Comparison of ENCODE assay signal across 8 cellular contexts in the genomic region with DNA sequence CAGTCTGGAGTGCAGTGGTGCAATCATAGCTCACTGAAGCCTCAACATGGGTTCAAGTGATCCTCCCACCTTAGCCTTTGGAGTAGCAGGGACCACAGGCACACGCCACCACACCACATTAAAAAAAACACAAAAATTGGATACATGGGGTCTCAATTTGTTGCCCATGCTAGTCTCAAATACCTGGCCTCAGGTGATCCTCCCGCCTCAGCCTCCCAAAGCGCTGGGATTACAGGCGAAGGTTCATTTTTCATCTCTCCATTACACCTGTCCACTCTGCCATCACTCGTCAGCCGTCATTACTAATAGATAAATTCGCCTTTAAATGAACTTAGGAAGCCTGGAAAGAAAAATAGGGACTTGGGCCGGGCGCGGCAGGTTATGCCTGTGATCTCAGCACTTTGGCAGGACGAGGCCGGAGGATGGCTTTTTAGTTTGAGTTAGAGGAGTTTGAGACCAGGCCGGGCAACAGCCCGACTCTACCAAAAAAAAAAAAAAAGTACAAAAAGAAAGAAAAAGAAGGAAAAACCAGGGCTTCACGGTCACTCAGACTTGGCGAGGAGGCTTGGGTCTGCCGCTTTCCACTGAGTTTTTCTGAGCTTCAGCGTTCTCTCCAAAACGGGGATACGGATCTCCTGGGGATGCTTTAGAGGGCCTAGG. TPM values are rescaled to one million over a fixed set of nuclear protein-coding genes. Genes with fewer than 3 reads are reported as not detected.
A peak's percentile ranks its signal among the peaks of the same experiment; 100 is the strongest.
DNase-seq lines count a peak whose midpoint lies in the region; ATAC-seq and TF ChIP-seq lines count a peak whose summit lies in the region.

No MANE protein-coding gene starts in this region.

- H3K79me2 ChIP-seq in GM23248 (ENCODE audit: insufficient read depth): peaks cover 56% of the 10 kb centered on the region
- peaks cover 63% of the 10 kb centered on the region for H3K79me2 ChIP-seq in SK-N-SH (ENCODE audit: insufficient read depth)

- H3K4me1 ChIP-seq in GM23248 (ENCODE audit: insufficient read depth): peaks cover 25% of the 10 kb centered on the region
- peaks cover 4 to 12% of the 10 kb centered on the region in 2 experiments; a peak in 3 of 4 replicates for H3K4me1 ChIP-seq in SK-N-SH (ENCODE audit: control insufficient read depth in 1 of 2, insufficient read depth in 2 of 2, low read depth in 1 of 2, low read length in 1 of 2)

- H3K9me3 Mint-ChIP-seq in osteocyte (ENCODE audit: unreplicated experiment): no peaks in the 10 kb centered on the region

- no peak for TF ChIP-seq EP300 in SK-N-SH (IDR thresholded peaks at IDR 0.05; ENCODE audit: borderline replicate concordance in 1 of 2, low read depth in 1 of 2, low read length in 1 of 2)

- H3K36me3 ChIP-seq in GM23248 (ENCODE audit: low read depth) (no peaks in the 10 kb centered on the region), SK-N-SH (replicated peaks in 1 of 2; ENCODE audit: control insufficient read depth in 1 of 2, insufficient read depth in 2 of 2, low read length in 1 of 2) (peaks cover 0 to 14% of the 10 kb centered on the region in 2 experiments)

- H3K9me2 ChIP-seq in GM23248 (ENCODE audit: insufficient read depth) (no peaks in the 10 kb centered on the region), SK-N-SH (no peaks in the 10 kb centered on the region)

- H3K4me2 ChIP-seq in GM23248 (ENCODE audit: unreplicated experiment) (peak overlapping the region; percentile 91), SK-N-SH (peak overlapping the region; percentile 97)

- DNase-seq in GM23248 (peak; percentile 58), SK-N-SH (no peak), fibroblast of mammary gland (ENCODE audit: low read depth) (peak; percentile 40), osteocyte (ENCODE audit: extremely low spot score, unreplicated experiment) (no peak), AG08395 (ENCODE audit: low spot score) (no peak), GF-D8 (lab: John Stamatoyannopoulos, UW) (no peak)

- peaks cover 49% of the 10 kb centered on the region for H3K4me1 Mint-ChIP-seq in osteocyte (ENCODE audit: unreplicated experiment)

- POLR2A ChIA-PET in SK-N-SH (lab: Yijun Ruan, JAX): interaction anchor here (0.6 to 3.8 kb wide), 5 partner anchors 9 to 1122 kb away, joined by 3 to 39 read pairs (median 3); a partner anchor contains a TSS

- CTCF ChIA-PET in SK-N-SH (lab: Yijun Ruan, JAX): interaction anchor here (0.6 to 2.1 kb wide), 6 partner anchors 9 to 300 kb away, joined by 3 to 12 read pairs (median 3); a partner anchor contains a TSS

- H3K9ac ChIP-seq in GM23248 (peak overlapping the region; percentile 96), SK-N-SH (peak overlapping the region; percentile 97)

- peaks cover 34% of the 10 kb centered on the region for H3F3A ChIP-seq in GM23248 (ENCODE audit: insufficient read depth)
- peaks cover 33% of the 10 kb centered on the region for H3F3A ChIP-seq in SK-N-SH (replicated peaks; ENCODE audit: insufficient read depth)

- H3K27ac Mint-ChIP-seq in osteocyte (ENCODE audit: unreplicated experiment): peak overlapping the region; percentile 98

- no peak for ATAC-seq in GM18858 (IDR thresholded peaks at IDR 0.05; ENCODE audit: unreplicated experiment)
- ATAC-seq in GM21515 (IDR thresholded peaks at IDR 0.05; ENCODE audit: unreplicated experiment): no peak

- peaks cover 16% of the 10 kb centered on the region for H3K36me3 Mint-ChIP-seq in osteocyte (ENCODE audit: unreplicated experiment)

- TF ChIP-seq RAD21 in SK-N-SH (IDR thresholded peaks at IDR 0.05; ENCODE audit: low read length): no peak

- 1% methylated on average over 19 to 20 of the region's 20 CpGs for WGBS in GM23248 (ENCODE audit: low coverage in 1 of 2, low lambda C conversion rate in 2 of 2, missing lambda C conversion rate in 2 of 2), 2 experiments
- 1% methylated on average over 20 of the region's 20 CpGs for WGBS in SK-N-SH (ENCODE audit: low lambda C conversion rate)

- peak overlapping the region; percentile 84 for H3K4me3 ChIP-seq in GM23248
- H3K4me3 ChIP-seq in SK-N-SH (ENCODE audit: low read depth in 2 of 2, low read length in 1 of 2): peak overlapping the region; percentile 71 to 93
- peak overlapping the region; percentile 99 for H3K4me3 ChIP-seq in fibroblast of mammary gland (ENCODE audit: control insufficient read depth, low read depth, low read length)

- H2AFZ ChIP-seq in GM23248 (peak overlapping the region; percentile 64), SK-N-SH (ENCODE audit: low read depth) (peak overlapping the region; percentile 75; the same call in 1 of the 2 replicates)

- peak overlapping the region; percentile 96 for H3K4me3 Mint-ChIP-seq in osteocyte (ENCODE audit: unreplicated experiment)

- H3K27ac ChIP-seq in GM23248 (peak overlapping the region; percentile 87), SK-N-SH (ENCODE audit: low read depth in 2 of 2, low read length in 1 of 2) (peak overlapping the region; percentile 83 to 96)

- TF ChIP-seq CTCF in SK-N-SH (IDR thresholded peaks at IDR 0.05) (no peak), fibroblast of mammary gland (conservative IDR thresholded peaks at IDR 0.05; ENCODE audit: control insufficient read depth, insufficient read depth, low read depth, low read length) (no peak), osteocyte (IDR thresholded peaks at IDR 0.05) (no peak)

- in situ Hi-C loops in GM23248 (cut with MboI): no loop called here

- no peaks in the 10 kb centered on the region for H3K27me3 Mint-ChIP-seq in osteocyte (ENCODE audit: unreplicated experiment)

- H4K20me1 ChIP-seq in GM23248 (ENCODE audit: insufficient read depth) (no peaks in the 10 kb centered on the region), SK-N-SH (ENCODE audit: insufficient read depth) (peaks cover 22% of the 10 kb centered on the region)

- no peaks in the 10 kb centered on the region for H3K9me3 ChIP-seq in GM23248 (ENCODE audit: low read depth)
- H3K9me3 ChIP-seq in SK-N-SH: no peaks in the 10 kb centered on the region

- H3K27me3 ChIP-seq in GM23248 (replicated peaks; ENCODE audit: insufficient read depth) (no peaks in the 10 kb centered on the region), SK-N-SH (ENCODE audit: insufficient read depth) (no peaks in the 10 kb centered on the region)

TF ChIP-seq in SK-N-SH, 30 proteins besides CTCF, POLR2A, EP300 and RAD21:
- TF ChIP-seq, protein P1, sequence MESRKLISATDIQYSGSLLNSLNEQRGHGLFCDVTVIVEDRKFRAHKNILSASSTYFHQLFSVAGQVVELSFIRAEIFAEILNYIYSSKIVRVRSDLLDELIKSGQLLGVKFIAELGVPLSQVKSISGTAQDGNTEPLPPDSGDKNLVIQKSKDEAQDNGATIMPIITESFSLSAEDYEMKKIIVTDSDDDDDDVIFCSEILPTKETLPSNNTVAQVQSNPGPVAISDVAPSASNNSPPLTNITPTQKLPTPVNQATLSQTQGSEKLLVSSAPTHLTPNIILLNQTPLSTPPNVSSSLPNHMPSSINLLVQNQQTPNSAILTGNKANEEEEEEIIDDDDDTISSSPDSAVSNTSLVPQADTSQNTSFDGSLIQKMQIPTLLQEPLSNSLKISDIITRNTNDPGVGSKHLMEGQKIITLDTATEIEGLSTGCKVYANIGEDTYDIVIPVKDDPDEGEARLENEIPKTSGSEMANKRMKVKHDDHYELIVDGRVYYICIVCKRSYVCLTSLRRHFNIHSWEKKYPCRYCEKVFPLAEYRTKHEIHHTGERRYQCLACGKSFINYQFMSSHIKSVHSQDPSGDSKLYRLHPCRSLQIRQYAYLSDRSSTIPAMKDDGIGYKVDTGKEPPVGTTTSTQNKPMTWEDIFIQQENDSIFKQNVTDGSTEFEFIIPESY (IDR thresholded peaks at IDR 0.05; ENCODE audit: borderline replicate concordance, low read depth): no peak
- no peak for TF ChIP-seq MXI1 (IDR thresholded peaks at IDR 0.05; ENCODE audit: low read depth, low read length)
- no peak for TF ChIP-seq RCOR1 (IDR thresholded peaks at IDR 0.05; ENCODE audit: low read length)
- TF ChIP-seq FOXJ3 (CRISPR knock-in tag; IDR thresholded peaks at IDR 0.05): no peak

RNA-seq across cellular contexts. Expression of a gene that starts 0.7 kb away (rescaled TPM):
- 76.5 and 87.4 TPM in 2 replicates for total RNA-seq in GM23248 (2014; rRNA removed; shearing (Covaris generic))
- polyA plus RNA-seq in GM23248 (2016; fragmentation: Nextera tagmentation; extraction: Ambion mirVana): 121 and 125 TPM in 2 replicates
- polyA plus RNA-seq in SK-N-SH (2012; rRNA removed): 115 and 137 TPM in 2 replicates
- 78.5 and 93.1 TPM in 2 replicates for polyA plus RNA-seq in SK-N-SH (2012; cell fraction: cytosol; rRNA removed)
- 474 and 528 TPM in 2 replicates for polyA plus RNA-seq in SK-N-SH (2012; cell fraction: nucleus; rRNA removed)
- 130 and 132 TPM in 2 replicates for total RNA-seq in osteocyte

RNA-seq across cellular contexts. Expression of a gene that starts 9.0 kb away (rescaled TPM):
- 91.2 and 136 TPM in 2 replicates for total RNA-seq in GM23248 (2014; rRNA removed; shearing (Covaris generic))
- polyA plus RNA-seq in GM23248 (2016; fragmentation: Nextera tagmentation; extraction: Ambion mirVana) (542 and 556 TPM in 2 replicates), SK-N-SH (2012; rRNA removed) (5,038 and 7,541 TPM in 2 replicates)
- 3,850 and 5,242 TPM in 2 replicates for polyA plus RNA-seq in SK-N-SH (2012; cell fraction: cytosol; rRNA removed)
- 1,787 and 2,864 TPM in 2 replicates for polyA plus RNA-seq in SK-N-SH (2012; cell fraction: nucleus; rRNA removed)
- 1,827 and 1,860 TPM in 2 replicates for total RNA-seq in osteocyte

RNA-seq across cellular contexts. Expression of a gene that starts 32.3 kb away (rescaled TPM):
- 12.0 and 17.5 TPM in 2 replicates for total RNA-seq in GM23248 (2014; rRNA removed; shearing (Covaris generic))
- 12.2 and 13.5 TPM in 2 replicates for polyA plus RNA-seq in GM23248 (2016; fragmentation: Nextera tagmentation; extraction: Ambion mirVana)
- polyA plus RNA-seq in SK-N-SH (2012; rRNA removed): 13.6 and 13.8 TPM in 2 replicates
- polyA plus RNA-seq in SK-N-SH (2012; cell fraction: cytosol; rRNA removed): 2.8 and 4.6 TPM in 2 replicates
- 85.4 and 89.2 TPM in 2 replicates for polyA plus RNA-seq in SK-N-SH (2012; cell fraction: nucleus; rRNA removed)
- total RNA-seq in osteocyte: 131 and 150 TPM in 2 replicates

RNA-seq across cellular contexts. Expression of a gene that starts 35.9 kb away (rescaled TPM):
- total RNA-seq in GM23248 (2014; rRNA removed; shearing (Covaris generic)): 66.7 and 70.8 TPM in 2 replicates
- polyA plus RNA-seq in GM23248 (2016; fragmentation: Nextera tagmentation; extraction: Ambion mirVana): 82.0 and 89.4 TPM in 2 replicates
- polyA plus RNA-seq in SK-N-SH (2012; rRNA removed): 83.8 and 98.1 TPM in 2 replicates
- 54.4 and 65.3 TPM in 2 replicates for polyA plus RNA-seq in SK-N-SH (2012; cell fraction: cytosol; rRNA removed)
- polyA plus RNA-seq in SK-N-SH (2012; cell fraction: nucleus; rRNA removed): 108 and 156 TPM in 2 replicates
- total RNA-seq in osteocyte: 55.9 and 56.0 TPM in 2 replicates

RNA-seq across cellular contexts. Expression of a gene that starts 38.1 kb away (rescaled TPM):
- 7.0 and 13.9 TPM in 2 replicates for total RNA-seq in GM23248 (2014; rRNA removed; shearing (Covaris generic))
- 86.2 and 86.6 TPM in 2 replicates for polyA plus RNA-seq in GM23248 (2016; fragmentation: Nextera tagmentation; extraction: Ambion mirVana)
- 19.7 and 49.3 TPM in 2 replicates for polyA plus RNA-seq in SK-N-SH (2012; rRNA removed)
- polyA plus RNA-seq in SK-N-SH (2012; cell fraction: cytosol; rRNA removed): 21.0 and 26.5 TPM in 2 replicates
- 127 and 135 TPM in 2 replicates for polyA plus RNA-seq in SK-N-SH (2012; cell fraction: nucleus; rRNA removed)
- total RNA-seq in osteocyte: 81.5 and 105 TPM in 2 replicates

Comparison
In these comparisons a context has a peak if more than half of its experiments do, and no peak if none do; other contexts are left out.
1. DNase-seq: peak in GM23248 (single experiment) and fibroblast of mammary gland (single experiment); none in SK-N-SH (single experiment), osteocyte (single experiment), AG08395 (single experiment) and GF-D8 (single experiment).
2. RNA of a gene that starts 9.0 kb away (total RNA-seq): 1,827 to 1,860 TPM in osteocyte; 91.2 to 136 TPM in GM23248; every median in the first group is over 10 times any median in the second.
3. Peak in every context shown above with its lines, with median percentiles within 50 percentile points of each other: H3K4me3 ChIP-seq.